Comparison of ENCODE assay signal across 18 cellular contexts in the genomic region with DNA sequence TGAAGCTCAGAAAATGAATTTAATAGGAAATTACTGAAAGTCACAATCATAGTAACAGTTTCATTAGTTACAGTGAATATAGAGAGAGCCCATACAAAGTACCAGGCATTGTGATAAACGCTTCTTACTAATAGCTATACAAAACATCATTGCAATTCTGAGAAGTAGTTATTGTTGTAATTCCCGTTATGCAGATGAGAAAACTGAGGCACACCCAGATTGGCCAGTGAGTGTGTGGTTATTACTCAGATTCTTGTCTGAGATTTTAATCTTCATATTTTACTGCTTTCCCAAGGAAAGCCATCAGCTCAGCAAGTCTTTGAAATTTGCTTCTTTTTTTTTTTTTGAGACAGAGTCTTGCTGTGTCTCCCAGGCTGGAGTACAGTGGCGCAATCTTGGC. TPM values are rescaled to one million over a fixed set of nuclear protein-coding genes. Genes with fewer than 3 reads are reported as not detected.
A peak's percentile ranks its signal among the peaks of the same experiment; 100 is the strongest.
DNase-seq lines count a peak whose midpoint lies in the region; ATAC-seq and TF ChIP-seq lines count a peak whose summit lies in the region.
"Had no signal": no experiment of that assay in that cellular context is flagged by ENCODE, and none has a peak within 500 bp of the region (broad histone marks: within the 10 kb centered on the region; RNA-seq: fewer than 3 reads in every experiment).

No MANE protein-coding gene starts in this region.

- H3K79me2 ChIP-seq in DND-41 (ENCODE audit: insufficient read depth, low read length) (peaks cover 97% of the 10 kb centered on the region), PC-3 (ENCODE audit: low read length) (peaks cover 100% of the 10 kb centered on the region)

- H3K27me3 ChIP-seq in DND-41 (ENCODE audit: insufficient read depth, low read length, poor library complexity) (no peaks in the 10 kb centered on the region), PC-3 (ENCODE audit: low read length) (no peaks in the 10 kb centered on the region)
- H3K27me3 ChIP-seq: gastrocnemius medialis, spleen had no signal

- H3F3A ChIP-seq in PC-3 (ENCODE audit: low read length, unreplicated experiment): no peaks in the 10 kb centered on the region

- H3K27ac ChIP-seq in DND-41 (ENCODE audit: low read length) (no peak overlapping the region), PC-3 (ENCODE audit: low read length) (peak overlapping the region; percentile 37)
- H3K27ac ChIP-seq: spleen had no signal

- no peaks in the 10 kb centered on the region for H3K27me3 Mint-ChIP-seq in effector memory CD8-positive, alpha-beta T cell
- no peaks in the 10 kb centered on the region for H3K27me3 Mint-ChIP-seq in progenitor cell of endocrine pancreas
- H3K27me3 Mint-ChIP-seq: activated naive CD4-positive, alpha-beta T cell treated with anti-CD3 and anti-CD28 coated beads, Interleukin-2, amount 50 U/mL, for 24 hours had no signal

- H3K36me3 Mint-ChIP-seq in effector memory CD8-positive, alpha-beta T cell (ENCODE audit: insufficient read depth): no peaks in the 10 kb centered on the region
- no peaks in the 10 kb centered on the region for H3K36me3 Mint-ChIP-seq in progenitor cell of endocrine pancreas (ENCODE audit: insufficient read depth)
- H3K36me3 Mint-ChIP-seq: mesothelial cell of epicardium had no signal

- ATAC-seq in DND-41 (ENCODE audit: insufficient read depth, low read depth) (peak; percentile 12; the same call in 1 of the 3 replicates), PC-3 (no peak), mucosa of descending colon (no peak)
- no peak for ATAC-seq in effector memory CD8-positive, alpha-beta T cell (replicated peaks)
- ATAC-seq: gastrocnemius medialis had no signal

- POLR2A ChIA-PET in PC-3 (lab: Charles Lee; ENCODE audit: unreplicated experiment): interaction anchor here (0.7 to 1.1 kb wide), 2 partner anchors 12 to 41 kb away, joined by 3 to 7 read pairs; no protein-coding TSS in a partner anchor

- peaks cover 30% of the 10 kb centered on the region for H3K4me1 ChIP-seq in DND-41 (ENCODE audit: insufficient read depth, low read length)
- peaks cover 78% of the 10 kb centered on the region for H3K4me1 ChIP-seq in PC-3 (ENCODE audit: insufficient read depth, low read length)
- peaks cover 68% of the 10 kb centered on the region for H3K4me1 ChIP-seq in mucosa of descending colon (ENCODE audit: low read depth)

- no peaks in the 10 kb centered on the region for H3K9me2 ChIP-seq in PC-3 (replicated peaks; ENCODE audit: low read length)

- no peak overlapping the region for H2AFZ ChIP-seq in DND-41 (ENCODE audit: low read depth, low read length)
- H2AFZ ChIP-seq in PC-3 (ENCODE audit: low read length): no peak overlapping the region

- H3K9me3 Mint-ChIP-seq in effector memory CD8-positive, alpha-beta T cell: no peaks in the 10 kb centered on the region
- no peaks in the 10 kb centered on the region for H3K9me3 Mint-ChIP-seq in progenitor cell of endocrine pancreas (ENCODE audit: low read depth)
- H3K9me3 Mint-ChIP-seq: activated naive CD4-positive, alpha-beta T cell treated with anti-CD3 and anti-CD28 coated beads, Interleukin-2, amount 50 U/mL, for 24 hours; mesothelial cell of epicardium had no signal

- no peak for DNase-seq in DND-41
- peak; percentile 43 for DNase-seq in PC-3
- DNase-seq in effector memory CD8-positive, alpha-beta T cell: no peak
- no peak for DNase-seq in progenitor cell of endocrine pancreas (ENCODE audit: low spot score, unreplicated experiment)
- DNase-seq in mucosa of descending colon: no peak
- DNase-seq in stimulated activated CD4-positive, alpha-beta T cell treated with anti-CD3 and anti-CD28 coated beads, Interleukin-2, amount 100 ng/mL, for 24 hours: no peak
- DNase-seq in NCI-H1930 (lab: John Stamatoyannopoulos, UW): no peak
- DNase-seq: C1 segment of cervical spinal cord, DMS79 treated with DMSO at 0.1 percent for 48 hours, gastrocnemius medialis, GOT3, MV-4-11, occipital lobe, SHP77, T-helper 9 cell had no signal

- peaks cover 0 to 2% of the 10 kb centered on the region in 2 donors for H3K4me1 Mint-ChIP-seq in effector memory CD8-positive, alpha-beta T cell (ENCODE audit: low read depth in 2 of 2)
- H3K4me1 Mint-ChIP-seq in progenitor cell of endocrine pancreas (ENCODE audit: low read depth): peaks cover 40% of the 10 kb centered on the region

- peak overlapping the region; percentile 35 for H3K27ac Mint-ChIP-seq in effector memory CD8-positive, alpha-beta T cell
- peak overlapping the region; percentile 78 for H3K27ac Mint-ChIP-seq in progenitor cell of endocrine pancreas
- H3K27ac Mint-ChIP-seq: activated naive CD4-positive, alpha-beta T cell treated with anti-CD3 and anti-CD28 coated beads, Interleukin-2, amount 50 U/mL, for 24 hours had no signal

- H4K20me1 ChIP-seq in DND-41 (ENCODE audit: insufficient read depth, low read length): peaks cover 66% of the 10 kb centered on the region
- peaks cover 74% of the 10 kb centered on the region for H4K20me1 ChIP-seq in PC-3 (ENCODE audit: low read length)

- H3K4me2 ChIP-seq in DND-41 (ENCODE audit: insufficient read depth, low read length): no peak overlapping the region
- H3K4me2 ChIP-seq in PC-3 (ENCODE audit: low read length): peak overlapping the region; percentile 31; the same call in 1 of the 2 replicates

- no TSS peak for BruUV-seq in PC-3 (replicated peaks; lab: Mats Ljungman, UMichigan)

- intact Hi-C loops in PC-3 (cut with micrococcal nuclease): no loop called here
- intact Hi-C loops in mucosa of descending colon (cut with DNase I, micrococcal nuclease): no loop called here

- CTCF ChIA-PET in PC-3 (lab: Charles Lee): interaction anchor here (0.6 kb wide), 1 partner anchor 157 kb away, joined by 4 read pairs; no protein-coding TSS in a partner anchor

- no peak overlapping the region for H3K4me3 Mint-ChIP-seq in effector memory CD8-positive, alpha-beta T cell
- no peak overlapping the region for H3K4me3 Mint-ChIP-seq in progenitor cell of endocrine pancreas (ENCODE audit: low read depth)
- H3K4me3 Mint-ChIP-seq: activated naive CD4-positive, alpha-beta T cell treated with anti-CD3 and anti-CD28 coated beads, Interleukin-2, amount 50 U/mL, for 24 hours; mesothelial cell of epicardium had no signal

- H3K36me3 ChIP-seq in DND-41 (ENCODE audit: insufficient read depth, low read length) (no peaks in the 10 kb centered on the region), PC-3 (ENCODE audit: low read depth, low read length) (peaks cover 2% of the 10 kb centered on the region; the same call in 1 of the 2 replicates), mucosa of descending colon (ENCODE audit: low read depth) (no peaks in the 10 kb centered on the region)
- H3K36me3 ChIP-seq: gastrocnemius medialis, spleen had no signal

- H3K9me3 ChIP-seq in DND-41 (ENCODE audit: insufficient read depth, low read length, severe bottlenecking) (no peaks in the 10 kb centered on the region), PC-3 (ENCODE audit: low read length) (no peaks in the 10 kb centered on the region), mucosa of descending colon (no peaks in the 10 kb centered on the region)
- H3K9me3 ChIP-seq: gastrocnemius medialis, spleen had no signal

- TF ChIP-seq CTCF in DND-41 (IDR thresholded peaks at IDR 0.05; ENCODE audit: borderline replicate concordance, extremely low read depth, low read length, poor library complexity, severe bottlenecking) (no peak), PC-3 (conservative IDR thresholded peaks at IDR 0.05; ENCODE audit: low read depth, low read length) (no peak), progenitor cell of endocrine pancreas (IDR thresholded peaks at IDR 0.05; ENCODE audit: unreplicated experiment) (no peak), mucosa of descending colon (IDR thresholded peaks at IDR 0.05) (no peak)

- H3K4me3 ChIP-seq in DND-41 (ENCODE audit: low read depth in 1 of 2, low read length in 2 of 2) (no peak overlapping the region), PC-3 (ENCODE audit: low read length) (no peak overlapping the region), mucosa of descending colon (no peak overlapping the region)
- H3K4me3 ChIP-seq: gastrocnemius medialis, spleen had no signal

- H3K9ac ChIP-seq in DND-41 (ENCODE audit: low read depth, low read length): no peak overlapping the region
- no peak overlapping the region for H3K9ac ChIP-seq in PC-3 (ENCODE audit: low read length)

RNA-seq across cellular contexts. Expression of gene FLNB, which starts 14.3 kb away (rescaled TPM):
- total RNA-seq in PC-3 (2014; rRNA removed) (505 and 546 TPM in 2 replicates), progenitor cell of endocrine pancreas (103 and 112 TPM in 2 replicates), mucosa of descending colon (100 to 1,000 TPM; 256 to 555 (median 357) TPM)
